In the genomic region with DNA sequence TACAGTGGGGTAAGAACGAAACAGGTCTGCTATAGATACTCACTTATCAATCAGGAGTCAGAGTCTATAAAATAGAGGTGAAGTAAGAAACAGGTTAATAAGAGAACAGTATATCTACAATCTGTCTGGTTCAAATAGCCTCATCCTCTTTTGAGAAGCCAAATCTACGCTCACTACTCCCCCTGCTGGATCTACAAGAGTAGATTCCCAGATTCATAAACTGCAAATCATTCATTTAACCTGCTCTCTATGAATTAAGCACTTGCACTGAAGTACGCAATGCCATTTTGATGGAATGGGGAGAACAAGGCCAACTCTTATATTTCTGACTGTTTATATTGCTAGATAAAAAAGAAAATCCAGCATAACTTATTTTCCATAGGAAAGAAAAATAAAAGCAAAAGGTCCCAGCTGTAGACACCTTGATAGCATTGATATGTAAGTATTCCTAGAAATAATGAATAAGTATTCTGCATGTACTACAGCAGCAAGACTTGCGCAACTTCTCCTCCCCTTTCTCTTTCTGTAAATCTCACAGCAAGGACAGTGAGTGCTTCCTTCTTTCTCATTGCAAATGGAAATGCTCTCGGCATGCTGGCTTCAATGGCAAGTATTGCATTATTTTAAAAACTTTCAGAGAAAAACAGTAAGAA, we compare ENCODE assay signal across 8 cellular contexts.
DNase-seq lines count a peak whose midpoint lies in the region; ATAC-seq and TF ChIP-seq lines count a peak whose summit lies in the region.

No MANE protein-coding gene starts in this region.

- peak; percentile 69 for ATAC-seq in GM21447 (IDR thresholded peaks at IDR 0.05; ENCODE audit: unreplicated experiment)
- ATAC-seq in natural killer cell treated with Interleukin-12 subunit alpha and Interleukin-12 subunit beta and Interleukin-15 and Interleukin-18, amount 100 ng/mL, for 72 hours = no peak

- no peaks in the 10 kb centered on the region for H3K36me3 Mint-ChIP-seq in natural killer cell treated with Interleukin-12 subunit alpha and Interleukin-12 subunit beta and Interleukin-15 and Interleukin-18, amount 100 ng/mL, for 72 hours

- H3K4me1 Mint-ChIP-seq in natural killer cell treated with Interleukin-12 subunit alpha and Interleukin-12 subunit beta and Interleukin-15 and Interleukin-18, amount 100 ng/mL, for 72 hours (ENCODE audit: low read depth in 2 of 2) = no peaks in the 10 kb centered on the region

- peak; percentile 37 for TF ChIP-seq CTCF in HL-60 (IDR thresholded peaks at IDR 0.05; ENCODE audit: insufficient read depth, low read length)
- peak; percentile 81 for TF ChIP-seq CTCF in choroid plexus epithelial cell (conservative IDR thresholded peaks at IDR 0.05; ENCODE audit: low read depth, low read length)

- H3K4me3 ChIP-seq in HL-60 (replicated peaks; ENCODE audit: insufficient read depth, low read length) = no peak overlapping the region
- no peak overlapping the region for H3K4me3 ChIP-seq in choroid plexus epithelial cell (ENCODE audit: low read depth, low read length)

- no peak overlapping the region for H3K27ac ChIP-seq in HL-60 (replicated peaks)

- no peak overlapping the region for H3K27ac Mint-ChIP-seq in natural killer cell treated with Interleukin-12 subunit alpha and Interleukin-12 subunit beta and Interleukin-15 and Interleukin-18, amount 100 ng/mL, for 72 hours

- peaks cover 2% of the 10 kb centered on the region for H3K27me3 ChIP-seq in HL-60 (ENCODE audit: insufficient read depth, poor library complexity, severe bottlenecking)

- H3K9me3 Mint-ChIP-seq in natural killer cell treated with Interleukin-12 subunit alpha and Interleukin-12 subunit beta and Interleukin-15 and Interleukin-18, amount 100 ng/mL, for 72 hours = no peaks in the 10 kb centered on the region

- DNase-seq in activated CD4-positive, alpha-beta T cell treated with anti-CD3 and anti-CD28 coated beads for 48 hours = peak; percentile 17
- no peak for DNase-seq in activated CD4-positive, alpha-beta T cell treated with anti-CD3 and anti-CD28 coated beads, Interleukin-2, amount 50 U/mL, for 1 hour
- DNase-seq in HL-60 (ENCODE audit: low read depth in 1 of 2, low spot score in 1 of 2) = peak; percentile 18 to 41
- peak; percentile 62 for DNase-seq in NOMO-1 treated with DMSO at 0.1 percent for 48 hours (lab: John Stamatoyannopoulos, UW; ENCODE audit: unreplicated experiment)
- peak; percentile 80 for DNase-seq in choroid plexus epithelial cell (ENCODE audit: low read depth)
- peak; percentile 26 for DNase-seq in midbrain (lab: John Stamatoyannopoulos, UW)
- no peak for DNase-seq in natural killer cell treated with Interleukin-12 subunit alpha and Interleukin-12 subunit beta and Interleukin-15 and Interleukin-18, amount 100 ng/mL, for 72 hours (ENCODE audit: low spot score)

- no peak overlapping the region for H3K4me3 Mint-ChIP-seq in natural killer cell treated with Interleukin-12 subunit alpha and Interleukin-12 subunit beta and Interleukin-15 and Interleukin-18, amount 100 ng/mL, for 72 hours

- no peaks in the 10 kb centered on the region for H3K27me3 Mint-ChIP-seq in natural killer cell treated with Interleukin-12 subunit alpha and Interleukin-12 subunit beta and Interleukin-15 and Interleukin-18, amount 100 ng/mL, for 72 hours

Comparison
In these comparisons a context has a peak if more than half of its experiments do, and no peak if none do; other contexts are left out.
1. DNase-seq: peak in activated CD4-positive, alpha-beta T cell treated with anti-CD3 and anti-CD28 coated beads for 48 hours (single experiment), HL-60 (2 of 2), NOMO-1 treated with DMSO at 0.1 percent for 48 hours (single experiment), choroid plexus epithelial cell (single experiment) and midbrain (single experiment); none in activated CD4-positive, alpha-beta T cell treated with anti-CD3 and anti-CD28 coated beads, Interleukin-2, amount 50 U/mL, for 1 hour (single experiment) and natural killer cell treated with Interleukin-12 subunit alpha and Interleukin-12 subunit beta and Interleukin-15 and Interleukin-18, amount 100 ng/mL, for 72 hours (single experiment).